In the genomic region with DNA sequence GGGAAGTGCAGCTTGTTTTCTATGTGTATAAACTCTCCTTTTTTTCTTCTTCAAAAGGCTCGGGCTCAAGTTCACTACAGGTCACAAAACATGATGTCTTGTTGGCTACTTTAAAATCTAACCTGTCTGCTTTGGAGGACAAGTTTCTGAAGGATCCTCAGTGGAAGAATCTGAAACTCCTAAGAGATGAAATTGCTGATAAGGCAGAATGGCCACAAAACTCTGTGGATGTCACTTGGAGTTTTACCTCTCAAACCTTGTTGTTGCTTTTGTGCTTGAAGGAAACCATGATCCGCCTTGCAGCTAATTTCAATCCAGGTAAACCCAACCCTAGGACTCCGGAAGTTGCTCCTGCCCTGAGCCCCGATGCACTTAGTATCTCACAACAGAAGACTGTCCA, we compare ENCODE assay signal across 32 cellular contexts.
"Had no signal": no experiment of that assay in that cellular context is flagged by ENCODE, and none has a peak within 500 bp of the region (broad histone marks: within the 10 kb centered on the region; RNA-seq: fewer than 3 reads in every experiment).

No MANE protein-coding gene starts in this region.

- H3K9me3 Mint-ChIP-seq: activated CD4-positive, alpha-beta memory T cell treated with anti-CD3 and anti-CD28 coated beads for 36 hours; activated CD4-positive, alpha-beta T cell treated with anti-CD3 and anti-CD28 coated beads, Interleukin-2, amount 10 ng/mL, durations not matched to agents 24 days and 14 days; activated CD8-positive, alpha-beta T cell treated with anti-CD3 and anti-CD28 coated beads for 36 hours; activated naive CD4-positive, alpha-beta T cell treated with anti-CD3 and anti-CD28 coated beads, Interleukin-2, amount 10 ng/mL, durations not matched to agents 7 days and 5 days; activated naive CD4-positive, alpha-beta T cell treated with anti-CD3 and anti-CD28 coated beads, Interleukin-2, amount 50 U/mL, for 24 hours; activated naive CD8-positive, alpha-beta T cell treated with anti-CD3 and anti-CD28 coated beads, Interleukin-2, amount 10 ng/mL, durations not matched to agents 7 days and 5 days; activated naive CD8-positive, alpha-beta T cell treated with anti-CD3 and anti-CD28 coated beads, Interleukin-2, amount 50 U/mL, for 24 hours; activated T-cell treated with anti-CD3 and anti-CD28 coated beads, Interleukin-2, amount 50 U/mL, for 4 hours; activated T-helper 2 cell treated with anti-CD3 and anti-CD28 coated beads, Interferon-gamma antibody, Interleukin-2, Interleukin-4, amounts not matched to agents 10 μg/mL and 5 μg/mL and 100 μg/mL, durations not matched to agents 14 hours and 24 hours and 36 hours; T-helper 1 cell treated with Interleukin-12 subunit alpha and Interleukin-12 subunit beta and Interleukin-4 antibody, amounts not matched to agents 30 μg/mL and 1 μg/mL, for 36 hours; T-helper 2 cell treated with Interferon-gamma antibody and Interleukin-4, amounts not matched to agents 5 μg/mL and 100 μg/mL, for 36 hours had no signal

- H3K4me1 Mint-ChIP-seq: activated CD4-positive, alpha-beta T cell treated with anti-CD3 and anti-CD28 coated beads, Interleukin-2, amount 10 ng/mL, durations not matched to agents 24 days and 14 days; activated naive CD4-positive, alpha-beta T cell treated with anti-CD3 and anti-CD28 coated beads, Interleukin-2, amount 10 ng/mL, durations not matched to agents 7 days and 5 days; brain had no signal

- FAIRE-seq: TTC549 had no signal

- DNase-seq: activated B cell treated with CpG ODN at 0.5 μM for 24 hours; activated CD4-positive, alpha-beta memory T cell treated with anti-CD3 and anti-CD28 coated beads for 36 hours; activated CD4-positive, alpha-beta T cell treated with anti-CD3 and anti-CD28 coated beads for 4 hours; activated CD4-positive, alpha-beta T cell treated with anti-CD3 and anti-CD28 coated beads, Interleukin-2, amount 10 ng/mL, durations not matched to agents 24 days and 14 days; activated CD4-positive, alpha-beta T cell treated with anti-CD3 and anti-CD28 coated beads, Interleukin-2, amount 50 U/mL, for 1 hour; activated CD4-positive, alpha-beta T cell treated with anti-CD3 and anti-CD28 coated beads, Interleukin-2, amount 50 U/mL, for 4 hours; activated CD4-positive, CD25-positive, alpha-beta regulatory T cell treated with anti-CD3 and anti-CD28 coated beads, Interleukin-2, amount 50 U/mL, for 72 hours; activated CD8-positive, alpha-beta memory T cell treated with anti-CD3 and anti-CD28 coated beads, Interleukin-2, amount 50 U/mL, for 4 hours; activated CD8-positive, alpha-beta T cell treated with anti-CD3 and anti-CD28 coated beads for 36 hours; activated effector memory CD4-positive, alpha-beta T cell treated with Interleukin-2 at 50 U/mL for 16 hours; activated gamma-delta T cell; activated naive CD4-positive, alpha-beta T cell treated with anti-CD3 and anti-CD28 coated beads, Interleukin-2, amount 10 ng/mL, durations not matched to agents 7 days and 5 days; activated naive CD4-positive, alpha-beta T cell treated with Interleukin-2 at 50 U/mL for 16 hours; activated naive CD8-positive, alpha-beta T cell treated with anti-CD3 and anti-CD28 coated beads, Interleukin-2, amount 10 ng/mL, durations not matched to agents 7 days and 5 days; activated naive CD8-positive, alpha-beta T cell treated with anti-CD3 and anti-CD28 coated beads, Interleukin-2, amount 50 U/mL, for 24 hours; activated T-cell treated with anti-CD3 and anti-CD28 coated beads for 4 hours; activated T-cell treated with anti-CD3 and anti-CD28 coated beads, Interleukin-2, amount 50 U/mL, for 1 hour; activated T-cell treated with anti-CD3 and anti-CD28 coated beads, Interleukin-2, amount 50 U/mL, for 4 hours; amygdala; anterior cingulate cortex; central memory CD4-positive, alpha-beta T cell; T-helper 2 cell; T-helper 9 cell had no signal

- H3K27me3 Mint-ChIP-seq: activated B cell treated with CpG ODN at 0.5 μM for 24 hours; activated CD4-positive, alpha-beta memory T cell treated with anti-CD3 and anti-CD28 coated beads for 36 hours; activated CD4-positive, alpha-beta T cell treated with anti-CD3 and anti-CD28 coated beads, Interleukin-2, amount 10 ng/mL, durations not matched to agents 24 days and 14 days; activated CD8-positive, alpha-beta T cell treated with anti-CD3 and anti-CD28 coated beads for 36 hours; activated naive CD4-positive, alpha-beta T cell treated with anti-CD3 and anti-CD28 coated beads, Interleukin-2, amount 10 ng/mL, durations not matched to agents 7 days and 5 days; activated naive CD4-positive, alpha-beta T cell treated with anti-CD3 and anti-CD28 coated beads, Interleukin-2, amount 50 U/mL, for 24 hours; activated naive CD8-positive, alpha-beta T cell; activated naive CD8-positive, alpha-beta T cell treated with anti-CD3 and anti-CD28 coated beads, Interleukin-2, amount 10 ng/mL, durations not matched to agents 7 days and 5 days; activated naive CD8-positive, alpha-beta T cell treated with anti-CD3 and anti-CD28 coated beads, Interleukin-2, amount 50 U/mL, for 24 hours; brain had no signal

- H3K27ac ChIP-seq: ascending aorta, VCaP had no signal

- ATAC-seq: activated CD8-positive, alpha-beta T cell treated with anti-CD3 and anti-CD28 coated beads for 36 hours; activated naive CD8-positive, alpha-beta T cell treated with anti-CD3 and anti-CD28 coated beads, Interleukin-2, amount 50 U/mL, for 24 hours; activated T-cell treated with anti-CD3 and anti-CD28 coated beads, Interleukin-2, amount 50 U/mL, for 4 hours had no signal

- H3K27me3 ChIP-seq: ascending aorta had no signal

- H3K27ac Mint-ChIP-seq: activated B cell treated with CpG ODN at 0.5 μM for 24 hours; activated CD4-positive, alpha-beta memory T cell treated with anti-CD3 and anti-CD28 coated beads for 36 hours; activated CD4-positive, alpha-beta T cell treated with anti-CD3 and anti-CD28 coated beads, Interleukin-2, amount 10 ng/mL, durations not matched to agents 24 days and 14 days; activated CD8-positive, alpha-beta T cell treated with anti-CD3 and anti-CD28 coated beads for 36 hours; activated naive CD4-positive, alpha-beta T cell treated with anti-CD3 and anti-CD28 coated beads, Interleukin-2, amount 10 ng/mL, durations not matched to agents 7 days and 5 days; activated naive CD4-positive, alpha-beta T cell treated with anti-CD3 and anti-CD28 coated beads, Interleukin-2, amount 50 U/mL, for 24 hours; activated naive CD8-positive, alpha-beta T cell; activated naive CD8-positive, alpha-beta T cell treated with anti-CD3 and anti-CD28 coated beads, Interleukin-2, amount 10 ng/mL, durations not matched to agents 7 days and 5 days; activated naive CD8-positive, alpha-beta T cell treated with anti-CD3 and anti-CD28 coated beads, Interleukin-2, amount 50 U/mL, for 24 hours; activated T-helper 2 cell treated with anti-CD3 and anti-CD28 coated beads, Interferon-gamma antibody, Interleukin-2, Interleukin-4, amounts not matched to agents 10 μg/mL and 5 μg/mL and 100 μg/mL, durations not matched to agents 14 hours and 24 hours and 36 hours; brain; T-helper 1 cell treated with Interleukin-12 subunit alpha and Interleukin-12 subunit beta and Interleukin-4 antibody, amounts not matched to agents 30 μg/mL and 1 μg/mL, for 36 hours; T-helper 2 cell treated with Interferon-gamma antibody and Interleukin-4, amounts not matched to agents 5 μg/mL and 100 μg/mL, for 36 hours had no signal

- H3K9me3 ChIP-seq: ascending aorta had no signal

- H3K4me3 Mint-ChIP-seq: activated B cell treated with CpG ODN at 0.5 μM for 24 hours; activated CD4-positive, alpha-beta memory T cell treated with anti-CD3 and anti-CD28 coated beads for 36 hours; activated CD4-positive, alpha-beta T cell treated with anti-CD3 and anti-CD28 coated beads, Interleukin-2, amount 10 ng/mL, durations not matched to agents 24 days and 14 days; activated CD8-positive, alpha-beta T cell treated with anti-CD3 and anti-CD28 coated beads for 36 hours; activated naive CD4-positive, alpha-beta T cell treated with anti-CD3 and anti-CD28 coated beads, Interleukin-2, amount 10 ng/mL, durations not matched to agents 7 days and 5 days; activated naive CD4-positive, alpha-beta T cell treated with anti-CD3 and anti-CD28 coated beads, Interleukin-2, amount 50 U/mL, for 24 hours; activated naive CD8-positive, alpha-beta T cell; activated naive CD8-positive, alpha-beta T cell treated with anti-CD3 and anti-CD28 coated beads, Interleukin-2, amount 10 ng/mL, durations not matched to agents 7 days and 5 days; activated naive CD8-positive, alpha-beta T cell treated with anti-CD3 and anti-CD28 coated beads, Interleukin-2, amount 50 U/mL, for 24 hours; activated T-cell treated with anti-CD3 and anti-CD28 coated beads, Interleukin-2, amount 50 U/mL, for 4 hours; brain; T-helper 1 cell treated with Interleukin-12 subunit alpha and Interleukin-12 subunit beta and Interleukin-4 antibody, amounts not matched to agents 30 μg/mL and 1 μg/mL, for 36 hours; T-helper 2 cell treated with Interferon-gamma antibody and Interleukin-4, amounts not matched to agents 5 μg/mL and 100 μg/mL, for 36 hours had no signal

- H3K4me1 ChIP-seq: ascending aorta had no signal

- H3K4me3 ChIP-seq: ascending aorta had no signal
